ENCODE assay signal across 16 cellular contexts in the genomic region with DNA sequence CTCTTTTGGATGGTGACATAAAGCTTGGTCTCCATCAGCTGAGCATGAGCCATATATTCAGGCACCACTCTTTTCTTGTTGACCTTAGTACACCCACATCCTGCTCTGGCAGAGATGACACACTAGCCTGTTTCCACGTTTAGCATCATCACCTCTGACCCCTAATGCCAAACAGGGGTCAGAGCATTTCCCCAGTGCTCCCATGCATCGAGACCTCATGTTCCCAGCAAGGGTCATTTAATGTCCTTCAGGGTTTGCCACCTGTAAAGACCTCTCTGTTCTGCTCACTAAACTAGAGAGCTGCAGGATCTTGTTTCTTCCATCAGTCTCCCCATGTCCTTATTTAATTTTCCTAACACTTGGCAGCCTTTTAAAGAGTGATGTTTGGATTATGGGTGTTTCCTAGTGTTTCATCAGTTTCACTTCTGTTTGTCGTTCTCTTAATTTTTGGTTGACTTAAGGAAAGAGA.
DNase-seq lines count a peak whose midpoint lies in the region; ATAC-seq and TF ChIP-seq lines count a peak whose summit lies in the region.
"Had no signal": no experiment of that assay in that cellular context is flagged by ENCODE, and none has a peak within 500 bp of the region (broad histone marks: within the 10 kb centered on the region; RNA-seq: fewer than 3 reads in every experiment).

No MANE protein-coding gene starts in this region.

- 37% methylated on average over 3 of the region's 3 CpGs for WGBS in right cardiac atrium

- H3K4me1 Mint-ChIP-seq in naive thymus-derived CD8-positive, alpha-beta T cell, result peaks cover 0 to 3% (median 0%) of the 10 kb centered on the region in 4 donors

- no peak overlapping the region for H3K27ac Mint-ChIP-seq in naive thymus-derived CD8-positive, alpha-beta T cell

- POLR2A ChIA-PET in naive thymus-derived CD8-positive, alpha-beta T cell (lab: Charles Lee), result no interaction called here

- TF ChIP-seq CTCF in VCaP (conservative IDR thresholded peaks at IDR 0.05) (no peak), fibroblast of villous mesenchyme (IDR thresholded peaks at IDR 0.05; ENCODE audit: insufficient read depth, low read depth, low read length) (no peak), upper lobe of right lung (IDR thresholded peaks at IDR 0.05) (no peak)

- H3K4me3 Mint-ChIP-seq in naive thymus-derived CD8-positive, alpha-beta T cell, result no peak overlapping the region

- intact Hi-C loops in right cardiac atrium (cut with DNase I), result no loop called here
- intact Hi-C loops in cardiac septum (cut with DNase I), result no loop called here
- intact Hi-C loops in upper lobe of right lung (cut with DNase I), result no loop called here

- peak; percentile 12 to 70 for ATAC-seq in right cardiac atrium
- ATAC-seq in upper lobe of right lung, result peak; percentile 24
- ATAC-seq in naive thymus-derived CD8-positive, alpha-beta T cell, result no peak

- DNase-seq in right cardiac atrium (no peak), cardiac septum (ENCODE audit: low spot score) (no peak), fibroblast of villous mesenchyme (ENCODE audit: low read depth) (peak; percentile 49), upper lobe of right lung (no peak), D341Med (ENCODE audit: low spot score) (no peak), mesenteric fat pad (ENCODE audit: low spot score) (no peak)
- DNase-seq in naive thymus-derived CD8-positive, alpha-beta T cell, result no peak
- DNase-seq: activated CD4-positive, alpha-beta T cell treated with anti-CD3 and anti-CD28 coated beads for 4 hours; activated T-cell treated with anti-CD3 and anti-CD28 coated beads, Interleukin-2, amount 50 U/mL, for 1 hour; AML-193; amygdala; dorsolateral prefrontal cortex; MG63; NCI-H2171; transverse colon had no signal

- H3K4me3 ChIP-seq in right cardiac atrium (ENCODE audit: low read length), result no peak overlapping the region
- H3K4me3 ChIP-seq in fibroblast of villous mesenchyme (ENCODE audit: low read depth, low read length), result no peak overlapping the region
- H3K4me3 ChIP-seq in upper lobe of right lung, result no peak overlapping the region
- H3K4me3 ChIP-seq: dorsolateral prefrontal cortex, MG63, transverse colon had no signal

- H3K36me3 Mint-ChIP-seq in naive thymus-derived CD8-positive, alpha-beta T cell, result peaks cover 0 to 4% (median 0%) of the 10 kb centered on the region in 3 donors

- H3K9me3 ChIP-seq in right cardiac atrium (ENCODE audit: control insufficient read depth, low read length) (no peaks in the 10 kb centered on the region), upper lobe of right lung (no peaks in the 10 kb centered on the region)
- H3K9me3 ChIP-seq: MG63, transverse colon had no signal

- no peaks in the 10 kb centered on the region for H3K27me3 Mint-ChIP-seq in naive thymus-derived CD8-positive, alpha-beta T cell

- H3K27me3 ChIP-seq in right cardiac atrium (ENCODE audit: control insufficient read depth, insufficient read depth) (no peaks in the 10 kb centered on the region), upper lobe of right lung (no peaks in the 10 kb centered on the region)
- H3K27me3 ChIP-seq: dorsolateral prefrontal cortex, MG63, transverse colon had no signal

- no peak overlapping the region for H3K27ac ChIP-seq in right cardiac atrium (ENCODE audit: low read length)
- peak overlapping the region; percentile 75 for H3K27ac ChIP-seq in VCaP
- H3K27ac ChIP-seq in upper lobe of right lung, result no peak overlapping the region
- H3K27ac ChIP-seq: dorsolateral prefrontal cortex, transverse colon had no signal

- H3K9me3 Mint-ChIP-seq in naive thymus-derived CD8-positive, alpha-beta T cell, result no peaks in the 10 kb centered on the region

- no peaks in the 10 kb centered on the region for H3K36me3 ChIP-seq in upper lobe of right lung
- H3K36me3 ChIP-seq: MG63, transverse colon had no signal

- peaks cover 3% of the 10 kb centered on the region for H3K4me1 ChIP-seq in right cardiac atrium (ENCODE audit: control insufficient read depth, insufficient read depth, low read length)
- peaks cover 5% of the 10 kb centered on the region for H3K4me1 ChIP-seq in upper lobe of right lung
- H3K4me1 ChIP-seq: transverse colon had no signal

Comparison
In these comparisons a context has a peak if more than half of its experiments do, and no peak if none do; other contexts are left out.
1. ATAC-seq: peak in right cardiac atrium (2 of 2) and upper lobe of right lung (single experiment); none in naive thymus-derived CD8-positive, alpha-beta T cell (0 of 2).